Comparison of ENCODE assay signal across 1 cellular context in genomic region chr16:46621006-46621629, GRCh38.
TF ChIP-seq lines count a peak whose summit lies in the region.

TSS of gene SHCBP1 (minus strand) at chr16:46621379. CDS start at chr16:46621359, 20 bp downstream.

TF ChIP-seq in HepG2, 621 proteins besides CTCF, POLR2A, EP300 and RAD21 (continued from another document and continues in another):
- TF ChIP-seq AFF4 (CRISPR knock-in tag; IDR thresholded peaks at IDR 0.05) (no peak), SKI (IDR thresholded peaks at IDR 0.05; ENCODE audit: partially characterized antibody) (no peak), TMF1 (CRISPR knock-in tag; IDR thresholded peaks at IDR 0.05; ENCODE audit: low read depth) (peak; percentile 94), TERF1 (CRISPR knock-in tag; IDR thresholded peaks at IDR 0.05) (0 out of 2 replicates have a peak, but pooled peaks have one; percentile 30), TGIF2 (CRISPR knock-in tag; IDR thresholded peaks at IDR 0.05) (peak; percentile 100), MLX (CRISPR knock-in tag; IDR thresholded peaks at IDR 0.05) (no peak), ZNF674 (CRISPR knock-in tag; IDR thresholded peaks at IDR 0.05; ENCODE audit: low read depth) (no peak), ZSCAN20 (CRISPR knock-in tag; IDR thresholded peaks at IDR 0.05; ENCODE audit: borderline replicate concordance) (peak; percentile 80; the same call in 1 of the 2 replicates), SATB2 (CRISPR knock-in tag; IDR thresholded peaks at IDR 0.05) (no peak), MXD4 (CRISPR knock-in tag; IDR thresholded peaks at IDR 0.05) (peak; percentile 98), ZBTB37 (CRISPR knock-in tag; IDR thresholded peaks at IDR 0.05) (no peak), ZBTB26 (CRISPR knock-in tag; IDR thresholded peaks at IDR 0.05; ENCODE audit: borderline replicate concordance) (peak; percentile 81), AGO2 (optimal IDR thresholded peaks at IDR 0.05; ENCODE audit: low read depth, low read length) (peak; percentile 53), JUNB (CRISPR knock-in tag; IDR thresholded peaks at IDR 0.05; ENCODE audit: borderline replicate concordance) (no peak), TIGD3 (CRISPR knock-in tag; IDR thresholded peaks at IDR 0.05; ENCODE audit: borderline replicate concordance) (no peak), TBL1XR1 (IDR thresholded peaks at IDR 0.05; ENCODE audit: borderline replicate concordance, low read length, partially characterized antibody) (no peak), DNMT3B (CRISPR knock-in tag; conservative IDR thresholded peaks at IDR 0.05) (no peak), NFYB (CRISPR knock-in tag; IDR thresholded peaks at IDR 0.05) (peak; percentile 96), ZNF776 (CRISPR knock-in tag; IDR thresholded peaks at IDR 0.05) (no peak), YY1 (IDR thresholded peaks at IDR 0.05; ENCODE audit: insufficient read depth, insufficient replicate concordance, low read depth, low read length) (peak; percentile 94), ZHX1 (CRISPR knock-in tag; IDR thresholded peaks at IDR 0.05; ENCODE audit: low read depth) (0 out of 2 replicates have a peak, but pooled peaks have one; percentile 68), ZNF3 (CRISPR knock-in tag; IDR thresholded peaks at IDR 0.05) (no peak), KDM4B (CRISPR knock-in tag; IDR thresholded peaks at IDR 0.05) (0 out of 2 replicates have a peak, but pooled peaks have one; percentile 40), SALL1 (CRISPR knock-in tag; IDR thresholded peaks at IDR 0.05) (peak; percentile 81), ZNF75D (CRISPR knock-in tag; IDR thresholded peaks at IDR 0.05; ENCODE audit: borderline replicate concordance) (no peak), ZMAT3 (CRISPR knock-in tag; conservative IDR thresholded peaks at IDR 0.05) (no peak), MTERF4 (CRISPR knock-in tag; IDR thresholded peaks at IDR 0.05) (peak; percentile 62; the same call in 1 of the 2 replicates), BORCS8-MEF2B (CRISPR knock-in tag; IDR thresholded peaks at IDR 0.05) (peak; percentile 95), SIN3A (IDR thresholded peaks at IDR 0.05; ENCODE audit: borderline replicate concordance, low read depth, low read length) (peak; percentile 100), MAFG (CRISPR knock-in tag; IDR thresholded peaks at IDR 0.05) (no peak), CSRNP2 (CRISPR knock-in tag; conservative IDR thresholded peaks at IDR 0.05; ENCODE audit: low read depth) (no peak), ZNF512B (CRISPR knock-in tag; IDR thresholded peaks at IDR 0.05; ENCODE audit: borderline replicate concordance) (no peak), IRF9 (CRISPR knock-in tag; IDR thresholded peaks at IDR 0.05; ENCODE audit: borderline replicate concordance) (peak; percentile 84; the same call in 1 of the 2 replicates), SETDB1 (CRISPR knock-in tag; IDR thresholded peaks at IDR 0.05; ENCODE audit: borderline replicate concordance) (no peak), NR2F1 (CRISPR knock-in tag; IDR thresholded peaks at IDR 0.05) (no peak), NFIB (CRISPR knock-in tag; IDR thresholded peaks at IDR 0.05; ENCODE audit: borderline replicate concordance) (no peak), ZNF570 (CRISPR knock-in tag; IDR thresholded peaks at IDR 0.05; ENCODE audit: borderline replicate concordance) (no peak), ZNF350 (CRISPR knock-in tag; IDR thresholded peaks at IDR 0.05; ENCODE audit: borderline replicate concordance, low read depth) (peak; percentile 81)
